In genomic region chr22:46162285-46162684, GRCh38 we compare ENCODE assay signal across 18 cellular contexts.
"Had no signal": no experiment of that assay in that cellular context is flagged by ENCODE, and none has a peak within 500 bp of the region (broad histone marks: within the 10 kb centered on the region; RNA-seq: fewer than 3 reads in every experiment).

No MANE protein-coding gene starts in this region.

- H3K36me3 ChIP-seq: brain microvascular endothelial cell, thyroid gland had no signal

- H3K27me3 ChIP-seq: brain microvascular endothelial cell, gastroesophageal sphincter, thyroid gland had no signal

- ATAC-seq: activated CD8-positive, alpha-beta memory T cell treated with anti-CD3 and anti-CD28 coated beads, Interleukin-2, amount 10 ng/mL, durations not matched to agents 7 days and 5 days; activated T-cell treated with anti-CD3 and anti-CD28 coated beads, Interleukin-2, amount 50 U/mL, for 4 hours; gastroesophageal sphincter; natural killer cell; stimulated activated effector memory CD8-positive, alpha-beta T cell treated with anti-CD3 and anti-CD28 coated beads, Interleukin-12 subunit alpha, Interleukin-12 subunit beta, amount 100 ng/mL, for 72 hours had no signal

- H3K9me3 ChIP-seq: gastroesophageal sphincter, thyroid gland had no signal

- DNase-seq: activated CD8-positive, alpha-beta memory T cell treated with anti-CD3 and anti-CD28 coated beads, Interleukin-2, amount 10 ng/mL, durations not matched to agents 7 days and 5 days; activated effector memory CD4-positive, alpha-beta T cell treated with anti-CD3 and anti-CD28 coated beads, Interleukin-2, amount 50 U/mL, for 16 hours; activated T-cell treated with anti-CD3 and anti-CD28 coated beads, Interleukin-2, amount 50 U/mL, for 4 hours; amygdala; brain microvascular endothelial cell; effector memory CD4-positive, alpha-beta T cell; mammary epithelial cell; natural killer cell; nucleus accumbens; right cardiac atrium; thyroid gland had no signal

- H3K4me1 ChIP-seq: gastroesophageal sphincter had no signal

- H3K4me3 Mint-ChIP-seq: activated CD8-positive, alpha-beta memory T cell treated with anti-CD3 and anti-CD28 coated beads, Interleukin-2, amount 10 ng/mL, durations not matched to agents 7 days and 5 days; activated naive CD8-positive, alpha-beta T cell; activated T-cell treated with anti-CD3 and anti-CD28 coated beads, Interleukin-2, amount 50 U/mL, for 4 hours; natural killer cell; stimulated activated effector memory CD8-positive, alpha-beta T cell treated with anti-CD3 and anti-CD28 coated beads, Interleukin-12 subunit alpha, Interleukin-12 subunit beta, amount 100 ng/mL, for 72 hours; T-helper 1 cell treated with Interleukin-12 subunit alpha and Interleukin-12 subunit beta and Interleukin-4 antibody, amounts not matched to agents 30 μg/mL and 1 μg/mL, for 36 hours had no signal

- FAIRE-seq: TTC549 had no signal

- H3K4me1 Mint-ChIP-seq: stimulated activated effector memory CD8-positive, alpha-beta T cell treated with anti-CD3 and anti-CD28 coated beads, Interleukin-12 subunit alpha, Interleukin-12 subunit beta, amount 100 ng/mL, for 72 hours had no signal

- H3K9me3 Mint-ChIP-seq: activated T-cell treated with anti-CD3 and anti-CD28 coated beads, Interleukin-2, amount 50 U/mL, for 4 hours; natural killer cell; stimulated activated effector memory CD8-positive, alpha-beta T cell treated with anti-CD3 and anti-CD28 coated beads, Interleukin-12 subunit alpha, Interleukin-12 subunit beta, amount 100 ng/mL, for 72 hours; T-helper 1 cell treated with Interleukin-12 subunit alpha and Interleukin-12 subunit beta and Interleukin-4 antibody, amounts not matched to agents 30 μg/mL and 1 μg/mL, for 36 hours had no signal

- H3K27ac Mint-ChIP-seq: activated CD8-positive, alpha-beta memory T cell treated with anti-CD3 and anti-CD28 coated beads, Interleukin-2, amount 10 ng/mL, durations not matched to agents 7 days and 5 days; activated naive CD8-positive, alpha-beta T cell; natural killer cell; stimulated activated effector memory CD8-positive, alpha-beta T cell treated with anti-CD3 and anti-CD28 coated beads, Interleukin-12 subunit alpha, Interleukin-12 subunit beta, amount 100 ng/mL, for 72 hours; T-helper 1 cell treated with Interleukin-12 subunit alpha and Interleukin-12 subunit beta and Interleukin-4 antibody, amounts not matched to agents 30 μg/mL and 1 μg/mL, for 36 hours had no signal

- H3K27ac ChIP-seq: brain microvascular endothelial cell, epithelial cell of prostate, gastroesophageal sphincter, thyroid gland had no signal

- H3K27me3 Mint-ChIP-seq: activated CD8-positive, alpha-beta memory T cell treated with anti-CD3 and anti-CD28 coated beads, Interleukin-2, amount 10 ng/mL, durations not matched to agents 7 days and 5 days; activated naive CD8-positive, alpha-beta T cell; progenitor cell of endocrine pancreas had no signal

- H3K4me3 ChIP-seq: gastroesophageal sphincter, thyroid gland had no signal
